ENCODE assay signal across 1 cellular context in genomic region chr9:25675858-25676257, GRCh38. TPM values are rescaled to one million over a fixed set of nuclear protein-coding genes. Genes with fewer than 3 reads are reported as not detected.
"Had no signal": no experiment of that assay in that cellular context is flagged by ENCODE, and none has a peak within 500 bp of the region (broad histone marks: within the 10 kb centered on the region; RNA-seq: fewer than 3 reads in every experiment).

No MANE protein-coding gene starts in this region.

RNA-seq across cellular contexts. Expression of gene TUSC1, which starts 2.4 kb away (rescaled TPM):
- total RNA-seq: neural crest cell had no signal
